In genomic region chr2:121992700-121993099, GRCh38 we compare ENCODE assay signal across 27 cellular contexts.
"Had no signal": no experiment of that assay in that cellular context is flagged by ENCODE, and none has a peak within 500 bp of the region (broad histone marks: within the 10 kb centered on the region; RNA-seq: fewer than 3 reads in every experiment).

No MANE protein-coding gene starts in this region.

- H3K4me3 ChIP-seq: breast epithelium, gastroesophageal sphincter, psoas muscle had no signal

- H3K36me3 ChIP-seq: breast epithelium, gastroesophageal sphincter had no signal

- H3K27ac ChIP-seq: breast epithelium, epithelial cell of prostate, gastroesophageal sphincter, parathyroid adenoma, psoas muscle had no signal

- DNase-seq: activated CD4-positive, alpha-beta memory T cell treated with anti-CD3 and anti-CD28 coated beads, Interleukin-2, amount 10 ng/mL, durations not matched to agents 7 days and 5 days; activated CD4-positive, alpha-beta T cell treated with anti-CD3 and anti-CD28 coated beads for 1 hour; activated CD4-positive, alpha-beta T cell treated with anti-CD3 and anti-CD28 coated beads, Interleukin-2, amount 10 ng/mL, durations not matched to agents 7 days and 5 days; activated CD8-positive, alpha-beta memory T cell treated with anti-CD3 and anti-CD28 coated beads, Interleukin-2, amount 50 U/mL, for 48 hours; activated gamma-delta T cell treated with Interleukin-2 at 50 U/mL for 16 hours; activated naive CD4-positive, alpha-beta T cell treated with anti-CD3 and anti-CD28 coated beads, Interleukin-2, amount 50 U/mL, for 16 hours; activated T-cell treated with anti-CD3 and anti-CD28 coated beads, Interleukin-2, amount 50 U/mL, for 24 hours; amniotic stem cell; head of caudate nucleus; hippocampal formation; naive thymus-derived CD8-positive, alpha-beta T cell; nucleus accumbens; psoas muscle; stimulated activated CD4-positive, alpha-beta T cell treated with anti-CD3 and anti-CD28 coated beads, Interleukin-15, amount 100 ng/mL, for 24 hours; stimulated activated CD4-positive, alpha-beta T cell treated with anti-CD3 and anti-CD28 coated beads, Interleukin-2, amount 100 ng/mL, for 24 hours; stimulated activated naive CD4-positive, alpha-beta T cell treated with Interleukin-2 at 50 U/mL for 16 hours; T-helper 9 cell; trophoblast cell had no signal

- H3K27ac Mint-ChIP-seq: activated CD4-positive, alpha-beta memory T cell treated with anti-CD3 and anti-CD28 coated beads, Interleukin-2, amount 10 ng/mL, durations not matched to agents 7 days and 5 days; activated CD4-positive, alpha-beta T cell treated with anti-CD3 and anti-CD28 coated beads, Interleukin-2, amount 10 ng/mL, durations not matched to agents 7 days and 5 days; activated T-cell treated with anti-CD3 and anti-CD28 coated beads, Interleukin-2, amount 50 U/mL, for 24 hours; dendritic cell treated with granulocyte-macrophage colony-stimulating factor and Interleukin-4, amounts not matched to agents 40 ng/mL and 50 ng/mL, for 4 days; memory B cell; naive thymus-derived CD8-positive, alpha-beta T cell; T-helper 1 cell treated with Interleukin-12 subunit alpha and Interleukin-12 subunit beta and Interleukin-4 antibody, amounts not matched to agents 30 μg/mL and 1 μg/mL, for 36 hours had no signal

- H2AFZ ChIP-seq: parathyroid adenoma had no signal

- H3K27me3 Mint-ChIP-seq: dendritic cell treated with granulocyte-macrophage colony-stimulating factor and Interleukin-4, amounts not matched to agents 40 ng/mL and 50 ng/mL, for 4 days had no signal

- H3K36me3 Mint-ChIP-seq: memory B cell; naive thymus-derived CD8-positive, alpha-beta T cell had no signal

- H3K9me3 Mint-ChIP-seq: activated CD4-positive, alpha-beta memory T cell treated with anti-CD3 and anti-CD28 coated beads, Interleukin-2, amount 10 ng/mL, durations not matched to agents 7 days and 5 days; activated CD4-positive, alpha-beta T cell treated with anti-CD3 and anti-CD28 coated beads, Interleukin-2, amount 10 ng/mL, durations not matched to agents 7 days and 5 days; activated T-cell treated with anti-CD3 and anti-CD28 coated beads, Interleukin-2, amount 50 U/mL, for 24 hours; central memory CD8-positive, alpha-beta T cell; dendritic cell treated with granulocyte-macrophage colony-stimulating factor and Interleukin-4, amounts not matched to agents 40 ng/mL and 50 ng/mL, for 4 days; naive thymus-derived CD8-positive, alpha-beta T cell; T-helper 1 cell treated with Interleukin-12 subunit alpha and Interleukin-12 subunit beta and Interleukin-4 antibody, amounts not matched to agents 30 μg/mL and 1 μg/mL, for 36 hours had no signal

- H3K4me1 Mint-ChIP-seq: activated CD4-positive, alpha-beta memory T cell treated with anti-CD3 and anti-CD28 coated beads, Interleukin-2, amount 10 ng/mL, durations not matched to agents 7 days and 5 days; activated CD4-positive, alpha-beta T cell treated with anti-CD3 and anti-CD28 coated beads, Interleukin-2, amount 10 ng/mL, durations not matched to agents 7 days and 5 days; central memory CD8-positive, alpha-beta T cell; memory B cell; naive thymus-derived CD8-positive, alpha-beta T cell; neural crest cell had no signal

- H3K27me3 ChIP-seq: breast epithelium, gastroesophageal sphincter had no signal

- H3K4me1 ChIP-seq: breast epithelium, gastroesophageal sphincter, parathyroid adenoma, psoas muscle had no signal

- H3K79me2 ChIP-seq: parathyroid adenoma had no signal

- ATAC-seq: gastroesophageal sphincter; naive thymus-derived CD8-positive, alpha-beta T cell; psoas muscle had no signal

- H3K9ac ChIP-seq: parathyroid adenoma had no signal

- H3K4me3 Mint-ChIP-seq: activated CD4-positive, alpha-beta memory T cell treated with anti-CD3 and anti-CD28 coated beads, Interleukin-2, amount 10 ng/mL, durations not matched to agents 7 days and 5 days; activated CD4-positive, alpha-beta T cell treated with anti-CD3 and anti-CD28 coated beads, Interleukin-2, amount 10 ng/mL, durations not matched to agents 7 days and 5 days; activated T-cell treated with anti-CD3 and anti-CD28 coated beads, Interleukin-2, amount 50 U/mL, for 24 hours; central memory CD8-positive, alpha-beta T cell; dendritic cell treated with granulocyte-macrophage colony-stimulating factor and Interleukin-4, amounts not matched to agents 40 ng/mL and 50 ng/mL, for 4 days; memory B cell; naive thymus-derived CD8-positive, alpha-beta T cell; neural crest cell; T-helper 1 cell treated with Interleukin-12 subunit alpha and Interleukin-12 subunit beta and Interleukin-4 antibody, amounts not matched to agents 30 μg/mL and 1 μg/mL, for 36 hours had no signal
